8 cellular contexts compared by ENCODE assay signal in genomic region chr14:73491256-73491976, GRCh38. TPM values are rescaled to one million over a fixed set of nuclear protein-coding genes. Genes with fewer than 3 reads are reported as not detected.
DNase-seq lines count a peak whose midpoint lies in the region; TF ChIP-seq lines count a peak whose summit lies in the region.

No MANE protein-coding gene starts in this region.

- peaks cover 1% of the 10 kb centered on the region for H3K36me3 ChIP-seq in GM06990 (ENCODE audit: control insufficient read depth, insufficient read depth, low read length)
- H3K36me3 ChIP-seq in H7 (replicated peaks; ENCODE audit: control insufficient read depth, insufficient read depth, low read length): peaks cover 6% of the 10 kb centered on the region
- no peaks in the 10 kb centered on the region for H3K36me3 ChIP-seq in MM.1S (replicated peaks; ENCODE audit: insufficient read depth, low read length)

- no peaks in the 10 kb centered on the region for H4K20me1 ChIP-seq in MM.1S (ENCODE audit: insufficient read depth, low read length)

- TF ChIP-seq CTCF in GM06990 (IDR thresholded peaks at IDR 0.05; ENCODE audit: insufficient read depth, low read length, poor library complexity, severe bottlenecking) (no peak), MM.1S (IDR thresholded peaks at IDR 0.05; ENCODE audit: low read length) (no peak)

- DNase-seq in GM06990 (ENCODE audit: extremely low read depth, insufficient read length) (peak; percentile 84), H7 (peak; percentile 85), MM.1S (peak; percentile 18), T-helper 2 cell (peak; percentile 52 to 83 (median 67)), astrocyte of the hippocampus (ENCODE audit: low read depth, low spot score) (peak; percentile 79), iPS-NIHi11 (ENCODE audit: low spot score) (peak; percentile 78), NCI-H2029 treated with DMSO at 0.1 percent for 48 hours (lab: John Stamatoyannopoulos, UW) (no peak)
- peak; percentile 32 to 73 (median 51) for DNase-seq in stimulated activated CD4-positive, alpha-beta T cell treated with anti-CD3 and anti-CD28 coated beads, Interleukin-12 subunit alpha, Interleukin-12 subunit beta, amount 100 ng/mL, for 48 hours (ENCODE audit: low read depth in 2 of 3, low spot score in 1 of 3)

- peaks cover 11% of the 10 kb centered on the region for H3K79me2 ChIP-seq in MM.1S (ENCODE audit: low read length)

- peak overlapping the region; percentile 82 for H3K4me2 ChIP-seq in MM.1S (ENCODE audit: low read depth, low read length)

- peak overlapping the region; percentile 52; the same call in 1 of the 2 replicates for H3K27ac ChIP-seq in MM.1S (ENCODE audit: low read length)

- H3K9ac ChIP-seq in MM.1S (ENCODE audit: low read length): peak overlapping the region; percentile 68; the same call in 1 of the 2 replicates

- no peaks in the 10 kb centered on the region for H3K9me3 ChIP-seq in MM.1S (replicated peaks; ENCODE audit: insufficient read depth, low read length)

- H3K4me1 ChIP-seq in MM.1S (ENCODE audit: low read length): no peaks in the 10 kb centered on the region

- no peaks in the 10 kb centered on the region for H3F3A ChIP-seq in MM.1S (ENCODE audit: insufficient read depth, low read length)

- no peaks in the 10 kb centered on the region for H3K27me3 ChIP-seq in GM06990 (replicated peaks; ENCODE audit: control insufficient read depth, insufficient read depth, low read length)
- H3K27me3 ChIP-seq in H7 (ENCODE audit: control insufficient read depth, insufficient read depth, low read length): peaks cover 6% of the 10 kb centered on the region
- H3K27me3 ChIP-seq in MM.1S (replicated peaks; ENCODE audit: insufficient read depth, low read length): no peaks in the 10 kb centered on the region

- peak overlapping the region; percentile 82 for H2AFZ ChIP-seq in MM.1S (ENCODE audit: low read length)

- H3K4me3 ChIP-seq in GM06990 (replicated peaks; ENCODE audit: low read depth, low read length) (peak overlapping the region; percentile 87), H7 (ENCODE audit: insufficient read depth, low read depth, low read length) (peak overlapping the region; percentile 78), MM.1S (ENCODE audit: low read length) (peak overlapping the region; percentile 67)

- no peaks in the 10 kb centered on the region for H3K9me2 ChIP-seq in MM.1S (replicated peaks; ENCODE audit: insufficient read depth, low read length)

RNA-seq across cellular contexts. Expression of gene RIOX1, which starts 0.7 kb away (rescaled TPM):
- total RNA-seq in H7 (2014; rRNA removed; shearing (Covaris generic)): 19.4 and 23.5 TPM in 2 replicates

RNA-seq across cellular contexts. Expression of gene NUMB, which starts 33.1 kb away (rescaled TPM):
- total RNA-seq in H7 (2014; rRNA removed; shearing (Covaris generic)): 15.3 and 18.1 TPM in 2 replicates

RNA-seq across cellular contexts. Expression of gene ACOT1, which starts 45.5 kb away (rescaled TPM):
- total RNA-seq in H7 (2014; rRNA removed; shearing (Covaris generic)): 3.3 and 3.6 TPM in 2 replicates
